ENCODE assay signal across 8 cellular contexts in genomic region chr17:28712705-28713415, GRCh38. TPM values are rescaled to one million over a fixed set of nuclear protein-coding genes. Genes with fewer than 3 reads are reported as not detected.
DNase-seq lines count a peak whose midpoint lies in the region; ATAC-seq and TF ChIP-seq lines count a peak whose summit lies in the region.
"Had no signal": no experiment of that assay in that cellular context is flagged by ENCODE, and none has a peak within 500 bp of the region (broad histone marks: within the 10 kb centered on the region; RNA-seq: fewer than 3 reads in every experiment).

No MANE protein-coding gene starts in this region.

- no peak for TF ChIP-seq POLR2A in gastrocnemius medialis (IDR thresholded peaks at IDR 0.05)

- peaks cover 2 to 17% (median 11%) of the 10 kb centered on the region in 3 donors for H3K27me3 ChIP-seq in gastrocnemius medialis

- no peaks in the 10 kb centered on the region for H3K9me3 Mint-ChIP-seq in activated T-cell treated with anti-CD3 and anti-CD28 coated beads, Interleukin-2, amount 50 U/mL, for 24 hours
- no peaks in the 10 kb centered on the region for H3K9me3 Mint-ChIP-seq in central memory CD8-positive, alpha-beta T cell

- peak overlapping the region; percentile 88 for H3K27ac Mint-ChIP-seq in activated T-cell treated with anti-CD3 and anti-CD28 coated beads, Interleukin-2, amount 50 U/mL, for 24 hours
- no peak overlapping the region for H3K27ac Mint-ChIP-seq in central memory CD8-positive, alpha-beta T cell (ENCODE audit: low read depth)

- peaks cover 4 to 6% of the 10 kb centered on the region in 2 donors for H3K4me1 ChIP-seq in gastrocnemius medialis

- peak overlapping the region; percentile 77 to 84 (median 80) for H3K27ac ChIP-seq in gastrocnemius medialis

- in situ Hi-C loops in gastrocnemius medialis (cut with MboI; ENCODE audit: low sequenced_read_pairs in 4 of 4) = no loop called here

- H3K9me3 ChIP-seq in gastrocnemius medialis = no peaks in the 10 kb centered on the region

- ATAC-seq in central memory CD8-positive, alpha-beta T cell (replicated peaks; ENCODE audit: extremely low read depth, poor library complexity, severe bottlenecking) = no peak
- no peak for ATAC-seq in gastrocnemius medialis
- ATAC-seq in GM21825 (IDR thresholded peaks at IDR 0.05; ENCODE audit: unreplicated experiment) = no peak

- intact Hi-C loops in gastrocnemius medialis (cut with DNase I; ENCODE audit: low total_unique reads) = no loop called here

- peaks cover 35% of the 10 kb centered on the region for H3K27me3 Mint-ChIP-seq in activated T-cell treated with anti-CD3 and anti-CD28 coated beads, Interleukin-2, amount 50 U/mL, for 24 hours
- peaks cover 13% of the 10 kb centered on the region for H3K27me3 Mint-ChIP-seq in central memory CD8-positive, alpha-beta T cell

- no peaks in the 10 kb centered on the region for H3K36me3 ChIP-seq in gastrocnemius medialis

- no peak for TF ChIP-seq CTCF in gastrocnemius medialis (IDR thresholded peaks at IDR 0.05 in 4 of 5, conservative IDR thresholded peaks at IDR 0.05 in 1 of 5)

- H3K4me3 Mint-ChIP-seq in activated T-cell treated with anti-CD3 and anti-CD28 coated beads, Interleukin-2, amount 50 U/mL, for 24 hours = peak overlapping the region; percentile 80
- H3K4me3 Mint-ChIP-seq in central memory CD8-positive, alpha-beta T cell = peak overlapping the region; percentile 77

- H3K4me1 Mint-ChIP-seq in activated T-cell treated with anti-CD3 and anti-CD28 coated beads, Interleukin-2, amount 50 U/mL, for 24 hours (ENCODE audit: low read depth) = peaks cover 23% of the 10 kb centered on the region
- H3K4me1 Mint-ChIP-seq in central memory CD8-positive, alpha-beta T cell = peaks cover 20% of the 10 kb centered on the region

- peaks cover 4% of the 10 kb centered on the region for H3K36me3 Mint-ChIP-seq in activated T-cell treated with anti-CD3 and anti-CD28 coated beads, Interleukin-2, amount 50 U/mL, for 24 hours (ENCODE audit: low read depth)
- peaks cover 10% of the 10 kb centered on the region for H3K36me3 Mint-ChIP-seq in central memory CD8-positive, alpha-beta T cell (ENCODE audit: insufficient read depth)

- H3K4me3 ChIP-seq in gastrocnemius medialis = no peak overlapping the region

- no peak for DNase-seq in activated T-cell treated with anti-CD3 and anti-CD28 coated beads, Interleukin-2, amount 50 U/mL, for 24 hours
- no peak for DNase-seq in activated T-cell treated with anti-CD3 and anti-CD28 coated beads, Interleukin-2, amount 50 U/mL, for 1 hour
- DNase-seq in central memory CD8-positive, alpha-beta T cell (ENCODE audit: low spot score in 2 of 2) = no peak
- DNase-seq in gastrocnemius medialis (no peak), HuH-7 (ENCODE audit: low spot score) (no peak)
- DNase-seq: hippocampal formation, NCI-H1105 treated with DMSO at 0.1 percent for 48 hours had no signal

RNA-seq across cellular contexts. Expression of gene PROCA1, which starts 1.2 kb away (rescaled TPM):
- total RNA-seq in gastrocnemius medialis = 1 to 10 TPM in 1 of 4 donors, under 1 TPM in 2, not detected in 1; 0.42 to 1.6 (median 0.49) TPM

RNA-seq across cellular contexts. Expression of gene RAB34, which starts 4.8 kb away (rescaled TPM):
- 10 to 100 TPM; 14.9 to 53.3 (median 32.7) TPM for total RNA-seq in gastrocnemius medialis

RNA-seq across cellular contexts. Expression of gene RPL23A, which starts 6.9 kb away (rescaled TPM):
- total RNA-seq in gastrocnemius medialis = 100 to 1,000 TPM; 434 to 647 (median 533) TPM

RNA-seq across cellular contexts. Expression of gene TLCD1, which starts 13.2 kb away (rescaled TPM):
- total RNA-seq in gastrocnemius medialis = under 1 TPM in 3 of 4 donors, not detected in 1; 0.46 to 0.82 (median 0.75) TPM

RNA-seq across cellular contexts. Expression of gene NEK8, which starts 15.7 kb away (rescaled TPM):
- total RNA-seq in gastrocnemius medialis = 1 to 10 TPM; 1.3 to 8.1 (median 1.9) TPM
